8 cellular contexts compared by ENCODE assay signal in the genomic region with DNA sequence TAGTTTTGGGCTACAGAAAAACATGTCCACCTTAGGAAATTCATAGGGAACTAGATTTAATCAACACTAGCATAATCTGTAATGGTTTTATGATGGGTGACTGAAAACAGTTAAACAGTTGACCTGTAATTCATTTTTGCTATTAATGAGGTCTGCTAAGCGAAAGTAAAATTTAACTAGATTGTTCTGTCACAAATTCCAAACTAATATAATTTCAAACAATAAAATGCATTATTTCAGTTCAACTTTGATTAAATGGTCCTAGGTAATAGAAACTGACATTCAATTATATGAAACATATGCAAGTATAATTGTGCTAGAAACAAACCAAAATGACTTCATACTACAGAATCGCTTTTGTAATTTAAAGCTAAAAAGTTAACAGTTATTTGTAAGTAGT.
"Had no signal": no experiment of that assay in that cellular context is flagged by ENCODE, and none has a peak within 500 bp of the region (broad histone marks: within the 10 kb centered on the region; RNA-seq: fewer than 3 reads in every experiment).

No MANE protein-coding gene starts in this region.

- H3K27ac ChIP-seq: HL-60 had no signal

- FAIRE-seq: H1, HepG2 had no signal

- H2AFZ ChIP-seq: GM23338 had no signal

- H3K4me2 ChIP-seq: GM23338 had no signal

- H3K9me3 ChIP-seq: HAP-1 had no signal

- ATAC-seq: GM23338, HCT116, HepG2 had no signal

- DNase-seq: H7, KBM-7 had no signal

- H3K4me3 ChIP-seq: GM23338, HAP-1 had no signal
